In genomic region chr9:29390859-29391258, GRCh38 we compare ENCODE assay signal across 28 cellular contexts.
"Had no signal": no experiment of that assay in that cellular context is flagged by ENCODE, and none has a peak within 500 bp of the region (broad histone marks: within the 10 kb centered on the region; RNA-seq: fewer than 3 reads in every experiment).

No MANE protein-coding gene starts in this region.

- H3K79me2 ChIP-seq: parathyroid adenoma had no signal

- H2AFZ ChIP-seq: neural progenitor cell, parathyroid adenoma had no signal

- H3K9me3 ChIP-seq: ovary, psoas muscle, right lobe of liver, stomach, thoracic aorta, thyroid gland, tibial nerve, upper lobe of left lung, uterus had no signal

- H3K27ac Mint-ChIP-seq: natural killer cell; neural progenitor cell; progenitor cell of endocrine pancreas; stimulated activated effector memory CD8-positive, alpha-beta T cell treated with anti-CD3 and anti-CD28 coated beads, Interleukin-12 subunit alpha, Interleukin-12 subunit beta, amount 100 ng/mL, for 72 hours; stimulated activated naive B cell treated with anti-CD40 and anti-IgM and Interleukin-4, amounts not matched to agents 10 μg/mL and 1 μg/mL and 100 μg/mL, for 72 hours; stimulated activated naive CD8-positive, alpha-beta T cell treated with anti-CD3 and anti-CD28 coated beads, Interleukin-15, Interleukin-2, amounts not matched to agents 100 ng/mL and 50 ng/mL, for 24 hours had no signal

- H3K36me3 ChIP-seq: neural progenitor cell, ovary, right lobe of liver, sigmoid colon, stomach, thoracic aorta, thyroid gland, tibial nerve, upper lobe of left lung, uterus had no signal

- H3K27ac ChIP-seq: neural progenitor cell, ovary, parathyroid adenoma, psoas muscle, right lobe of liver, sigmoid colon, stomach, thoracic aorta, thyroid gland, tibial nerve, upper lobe of left lung, uterus had no signal

- H3K9ac ChIP-seq: neural progenitor cell, parathyroid adenoma had no signal

- H3K4me1 Mint-ChIP-seq: natural killer cell; nephron; neural progenitor cell; stimulated activated effector memory CD8-positive, alpha-beta T cell treated with anti-CD3 and anti-CD28 coated beads, Interleukin-12 subunit alpha, Interleukin-12 subunit beta, amount 100 ng/mL, for 72 hours; stimulated activated naive B cell treated with anti-CD40 and anti-IgM and Interleukin-4, amounts not matched to agents 10 μg/mL and 1 μg/mL and 100 μg/mL, for 72 hours had no signal

- H3K4me3 ChIP-seq: neural progenitor cell, ovary, psoas muscle, right lobe of liver, sigmoid colon, stomach, thoracic aorta, thyroid gland, tibial nerve, upper lobe of left lung, uterus had no signal

- ATAC-seq: natural killer cell; psoas muscle; right cardiac atrium; right lobe of liver; stimulated activated effector memory CD8-positive, alpha-beta T cell treated with anti-CD3 and anti-CD28 coated beads, Interleukin-12 subunit alpha, Interleukin-12 subunit beta, amount 100 ng/mL, for 72 hours; stimulated activated naive B cell treated with anti-CD40 and anti-IgM and Interleukin-4, amounts not matched to agents 10 μg/mL and 1 μg/mL and 100 μg/mL, for 72 hours had no signal

- H3K9me3 Mint-ChIP-seq: nephron; neural progenitor cell; stimulated activated naive CD8-positive, alpha-beta T cell treated with anti-CD3 and anti-CD28 coated beads, Interleukin-15, Interleukin-2, amounts not matched to agents 100 ng/mL and 50 ng/mL, for 24 hours had no signal

- H3K27me3 Mint-ChIP-seq: progenitor cell of endocrine pancreas; stimulated activated naive B cell treated with anti-CD40 and anti-IgM and Interleukin-4, amounts not matched to agents 10 μg/mL and 1 μg/mL and 100 μg/mL, for 72 hours; stimulated activated naive CD8-positive, alpha-beta T cell treated with anti-CD3 and anti-CD28 coated beads, Interleukin-15, Interleukin-2, amounts not matched to agents 100 ng/mL and 50 ng/mL, for 24 hours had no signal

- DNase-seq: natural killer cell; occipital lobe; ovary; posterior cingulate gyrus; psoas muscle; right cardiac atrium; right lobe of liver; sigmoid colon; small intestine; stimulated activated CD4-positive, alpha-beta T cell treated with anti-CD3 and anti-CD28 coated beads, Interleukin-15, amount 100 ng/mL, for 24 hours; stimulated activated CD4-positive, alpha-beta T cell treated with anti-CD3 and anti-CD28 coated beads, Interleukin-2, amount 100 ng/mL, for 24 hours; stimulated activated CD4-positive, alpha-beta T cell treated with anti-CD3 and anti-CD28 coated beads, Interleukin-2, amount 100 ng/mL, for 48 hours; stimulated activated CD4-positive, alpha-beta T cell treated with anti-CD3 and anti-CD28 coated beads, Interleukin-4, amount 100 ng/mL, for 24 hours; stimulated activated naive B cell treated with anti-CD40 and anti-IgM and Interleukin-4, amounts not matched to agents 10 μg/mL and 1 μg/mL and 100 μg/mL, for 72 hours; stimulated activated naive CD4-positive, alpha-beta T cell treated with Interleukin-2 at 50 U/mL for 16 hours; stomach; thyroid gland; trophoblast cell; upper lobe of left lung; uterus had no signal

- H3K27me3 ChIP-seq: neural progenitor cell, ovary, right lobe of liver, sigmoid colon, stomach, thyroid gland, tibial nerve, upper lobe of left lung, uterus had no signal

- H3K4me2 ChIP-seq: neural progenitor cell had no signal

- H3K4me1 ChIP-seq: parathyroid adenoma, psoas muscle, right lobe of liver, sigmoid colon, stomach, thyroid gland, tibial nerve, upper lobe of left lung, uterus had no signal

- H3K36me3 Mint-ChIP-seq: natural killer cell; neural progenitor cell; stimulated activated effector memory CD8-positive, alpha-beta T cell treated with anti-CD3 and anti-CD28 coated beads, Interleukin-12 subunit alpha, Interleukin-12 subunit beta, amount 100 ng/mL, for 72 hours; stimulated activated naive B cell treated with anti-CD40 and anti-IgM and Interleukin-4, amounts not matched to agents 10 μg/mL and 1 μg/mL and 100 μg/mL, for 72 hours had no signal

- H3K4me3 Mint-ChIP-seq: natural killer cell; nephron; neural progenitor cell; stimulated activated effector memory CD8-positive, alpha-beta T cell treated with anti-CD3 and anti-CD28 coated beads, Interleukin-12 subunit alpha, Interleukin-12 subunit beta, amount 100 ng/mL, for 72 hours; stimulated activated naive B cell treated with anti-CD40 and anti-IgM and Interleukin-4, amounts not matched to agents 10 μg/mL and 1 μg/mL and 100 μg/mL, for 72 hours; stimulated activated naive CD8-positive, alpha-beta T cell treated with anti-CD3 and anti-CD28 coated beads, Interleukin-15, Interleukin-2, amounts not matched to agents 100 ng/mL and 50 ng/mL, for 24 hours had no signal

- FAIRE-seq: small intestine had no signal
